Comparison of ENCODE assay signal across 7 cellular contexts in the genomic region with DNA sequence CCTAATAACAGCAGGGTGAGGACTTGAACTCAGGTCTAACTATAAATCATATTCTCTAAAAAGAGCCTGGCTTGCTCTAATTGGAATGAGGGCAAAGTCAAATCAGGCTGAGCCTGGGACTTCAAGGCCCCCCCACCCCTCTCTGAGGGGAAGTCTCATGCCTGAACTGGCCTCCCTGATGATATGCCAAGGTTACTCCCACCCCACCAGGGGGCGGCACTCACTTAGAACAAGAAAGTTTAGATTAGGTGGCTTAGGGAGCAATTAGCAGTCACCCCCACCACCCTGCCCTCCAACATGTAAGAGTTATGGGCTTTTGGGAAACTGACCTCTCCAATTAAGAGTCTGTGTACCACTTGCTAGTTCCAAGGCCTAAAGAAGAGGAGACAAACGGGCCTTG. TPM values are rescaled to one million over a fixed set of nuclear protein-coding genes. Genes with fewer than 3 reads are reported as not detected.
DNase-seq lines count a peak whose midpoint lies in the region; ATAC-seq, FAIRE-seq and TF ChIP-seq lines count a peak whose summit lies in the region.

No MANE protein-coding gene starts in this region.

- TF ChIP-seq EP300 in HepG2 (IDR thresholded peaks at IDR 0.05; ENCODE audit: low read depth in 2 of 2, low read length in 2 of 2) (no peak), HepG2 (CRISPR knock-in tag; IDR thresholded peaks at IDR 0.05; ENCODE audit: borderline replicate concordance) (no peak)

- CTCF ChIA-PET in HepG2 (lab: Yijun Ruan, JAX; ENCODE audit: low intra/inter-chr PET ratio, low total read pairs), result interaction anchor here (2.5 kb wide), 1 partner anchor 31 kb away, joined by 13 read pairs; no protein-coding TSS in a partner anchor

- WGBS in HepG2 (ENCODE audit: low lambda C conversion rate), result 73% methylated on average over 1 of the region's 2 CpGs

- no peak overlapping the region for H3K4me3 ChIP-seq in WERI-Rb-1 (ENCODE audit: low read depth, low read length)
- no peak overlapping the region for H3K4me3 ChIP-seq in bronchial epithelial cell (ENCODE audit: low read depth, low read length)
- H3K4me3 ChIP-seq in HepG2 (replicated peaks in 1 of 3; ENCODE audit: insufficient read depth in 1 of 3, low read depth in 2 of 3, low read length in 3 of 3), result no peak overlapping the region

- no peak for TF ChIP-seq POLR2A in HepG2 (IDR thresholded peaks at IDR 0.05; ENCODE audit: insufficient read depth in 1 of 2, low read depth in 2 of 2, low read length in 2 of 2)

- TF ChIP-seq CTCF in GM12873 (IDR thresholded peaks at IDR 0.05; ENCODE audit: insufficient read depth, low read depth, low read length, missing control alignments) (peak; percentile 64), WERI-Rb-1 (IDR thresholded peaks at IDR 0.05; ENCODE audit: low read depth, low read length) (peak; percentile 51), bronchial epithelial cell (IDR thresholded peaks at IDR 0.05; ENCODE audit: insufficient read depth, low read length, severe bottlenecking) (peak; percentile 34), HepG2 (CRISPR knock-in tag; IDR thresholded peaks at IDR 0.05) (peak; percentile 58)

- H3K9ac ChIP-seq in HepG2 (ENCODE audit: insufficient read depth, low read depth, low read length), result no peak overlapping the region

- in situ Hi-C loops in KBM-7 (cut with MboI; ENCODE audit: low pct_unique_long_range_greater_than_20kb, low sequenced_read_pairs) (no loop called here), HepG2 (cut with HindIII; ENCODE audit: extremely low pct_ligation_motif_present, low pct_unique_long_range_greater_than_20kb) (no loop called here)

- ATAC-seq in HepG2, result no peak
- ATAC-seq in HG03095 (IDR thresholded peaks at IDR 0.05; ENCODE audit: unreplicated experiment), result no peak

- H3K27me3 ChIP-seq in WERI-Rb-1 (ENCODE audit: insufficient read depth, low read depth, severe bottlenecking) (peaks cover 35% of the 10 kb centered on the region), bronchial epithelial cell (ENCODE audit: control insufficient read depth, insufficient read depth, low read length) (no peaks in the 10 kb centered on the region), HepG2 (ENCODE audit: control insufficient read depth in 1 of 2, insufficient read depth in 2 of 2, low read length in 2 of 2) (no peaks in the 10 kb centered on the region; a peak in 1 of 5 replicates)

- FAIRE-seq in bronchial epithelial cell (lab: Jason Lieb, UNC) (no peak), HepG2 (lab: Jason Lieb, UNC) (no peak)

- no TSS peak for BruUV-seq in HepG2 (replicated peaks; lab: Mats Ljungman, UMichigan)

- no peaks in the 10 kb centered on the region for H3K36me3 ChIP-seq in WERI-Rb-1
- no peaks in the 10 kb centered on the region for H3K36me3 ChIP-seq in bronchial epithelial cell (ENCODE audit: control insufficient read depth, insufficient read depth, low read length)
- H3K36me3 ChIP-seq in HepG2 (replicated peaks in 1 of 2; ENCODE audit: control insufficient read depth in 1 of 2, insufficient read depth in 2 of 2, low read length in 2 of 2), result no peaks in the 10 kb centered on the region

- no peak overlapping the region for H2AFZ ChIP-seq in HepG2 (ENCODE audit: low read length)

- H3K9me3 ChIP-seq in WERI-Rb-1 (ENCODE audit: severe bottlenecking) (no peaks in the 10 kb centered on the region), HepG2 (ENCODE audit: low read length) (no peaks in the 10 kb centered on the region)

- intact Hi-C loops in HepG2 (cut with micrococcal nuclease; ENCODE audit: unreplicated experiment), result loop anchor here (1.0 to 5.0 kb wide), 2 partner anchors 31 to 84 kb away; no protein-coding TSS in a partner anchor

- H3K4me1 ChIP-seq in HepG2 (ENCODE audit: insufficient read depth, low read length), result peaks cover 37% of the 10 kb centered on the region

- TF ChIP-seq RAD21 in HepG2 (CRISPR knock-in tag; IDR thresholded peaks at IDR 0.05), result no peak

- H3K79me2 ChIP-seq in HepG2 (ENCODE audit: insufficient read depth, low read length), result no peaks in the 10 kb centered on the region

- POLR2A ChIA-PET in HepG2 (lab: Yijun Ruan, JAX), result no interaction called here

- H3K27ac ChIP-seq in WERI-Rb-1 (no peak overlapping the region), HepG2 (ENCODE audit: extremely low read length, insufficient read depth, low read length) (no peak overlapping the region)

- no peaks in the 10 kb centered on the region for H4K20me1 ChIP-seq in HepG2 (ENCODE audit: insufficient read depth, low read length)

- DNase-seq in KBM-7 (peak; percentile 87), WERI-Rb-1 (peak; percentile 69), bronchial epithelial cell (ENCODE audit: low read depth) (peak; percentile 13), HepG2 (ENCODE audit: low spot score) (no peak)
- DNase-seq in stimulated activated CD8-positive, alpha-beta memory T cell treated with anti-CD3 and anti-CD28 coated beads, Interleukin-2, amount 100 ng/mL, for 1 hour (ENCODE audit: low read depth in 2 of 2), result peak; percentile 48 to 68

- no peak overlapping the region for H3K4me2 ChIP-seq in HepG2 (ENCODE audit: low read depth, low read length)

RNA-seq across cellular contexts. Expression of a gene that starts 2.7 kb away (rescaled TPM):
- total RNA-seq in bronchial epithelial cell (3.2 and 6.8 TPM in 2 replicates), HepG2 (2016; rRNA removed; fragmentation: Illumina TruSeq; extraction: Trizol) (4.6 and 5.7 TPM in 2 replicates)
- total RNA-seq in HepG2 (2016; cell fraction: cytosol; rRNA removed; fragmentation: Illumina TruSeq; extraction: Trizol; ENCODE audit: low read depth), result 0.30 and 1.5 TPM in 2 replicates
- total RNA-seq in HepG2 (2016; cell fraction: insoluble cytoplasmic fraction; rRNA removed; fragmentation: Illumina TruSeq; extraction: Trizol), result 4.6 and 5.7 TPM in 2 replicates
- total RNA-seq in HepG2 (2016; cell fraction: membrane; rRNA removed; fragmentation: Illumina TruSeq; extraction: Trizol), result 3.1 TPM in 2 replicates
- total RNA-seq in HepG2 (2016; cell fraction: nucleus; rRNA removed; fragmentation: Illumina TruSeq; extraction: Trizol), result 2.4 and 2.8 TPM in 2 replicates
- polyA plus RNA-seq in HepG2 (2011; rRNA removed), result 5.1 and 9.3 TPM in 2 replicates
- 6.1 and 8.2 TPM in 2 replicates for polyA plus RNA-seq in HepG2 (2011; cell fraction: cytosol; rRNA removed)
- 14.5 and 16.7 TPM in 2 replicates for polyA plus RNA-seq in HepG2 (2011; cell fraction: nucleus; rRNA removed)
- 13.5 and 14.3 TPM in 2 replicates for polyA plus RNA-seq in HepG2 (2012)
- polyA plus RNA-seq in HepG2 (2016; cell fraction: cytosol; fragmentation: Illumina TruSeq; extraction: Trizol; ENCODE audit: low read depth), result 0.55 and 0.83 TPM in 2 replicates
- polyA plus RNA-seq in HepG2 (2016; cell fraction: insoluble cytoplasmic fraction; fragmentation: Illumina TruSeq; extraction: Trizol; ENCODE audit: low read depth), result 5.2 and 5.4 TPM in 2 replicates
- polyA plus RNA-seq in HepG2 (2016; cell fraction: membrane; fragmentation: Illumina TruSeq; extraction: Trizol; ENCODE audit: low read depth), result 2.1 and 2.8 TPM in 2 replicates
- polyA plus RNA-seq in HepG2 (2016; cell fraction: nucleus; fragmentation: Illumina TruSeq; extraction: Trizol; ENCODE audit: insufficient read depth, low read depth), result 6.1 and 6.7 TPM in 2 replicates
- 12.4 and 27.0 TPM in 2 replicates for polyA minus RNA-seq in HepG2 (2011; rRNA and poly(A)+ RNA removed; ENCODE audit: low replicate concordance)
- 5.9 and 7.5 TPM in 2 replicates for polyA minus RNA-seq in HepG2 (2011; cell fraction: cytosol; rRNA and poly(A)+ RNA removed)
- polyA minus RNA-seq in HepG2 (2011; cell fraction: nucleus; rRNA and poly(A)+ RNA removed), result 0.77 and 1.6 TPM in 2 replicates

RNA-seq across cellular contexts. Expression of a gene that starts 8.2 kb away (rescaled TPM):
- total RNA-seq in bronchial epithelial cell (not detected in 2 replicates), HepG2 (2016; rRNA removed; fragmentation: Illumina TruSeq; extraction: Trizol) (not detected in 2 replicates)
- not detected in 2 replicates for total RNA-seq in HepG2 (2016; cell fraction: cytosol; rRNA removed; fragmentation: Illumina TruSeq; extraction: Trizol; ENCODE audit: low read depth)
- not detected in 2 replicates for total RNA-seq in HepG2 (2016; cell fraction: insoluble cytoplasmic fraction; rRNA removed; fragmentation: Illumina TruSeq; extraction: Trizol)
- not detected in 2 replicates for total RNA-seq in HepG2 (2016; cell fraction: membrane; rRNA removed; fragmentation: Illumina TruSeq; extraction: Trizol)
- not detected in 2 replicates for total RNA-seq in HepG2 (2016; cell fraction: nucleus; rRNA removed; fragmentation: Illumina TruSeq; extraction: Trizol)
- not detected in 2 replicates for polyA plus RNA-seq in HepG2 (2011; rRNA removed)
- not detected in 2 replicates for polyA plus RNA-seq in HepG2 (2011; cell fraction: cytosol; rRNA removed)
- not detected in 2 replicates for polyA plus RNA-seq in HepG2 (2011; cell fraction: nucleus; rRNA removed)
- polyA plus RNA-seq in HepG2 (2012), result not detected in 2 replicates
- not detected in 2 replicates for polyA plus RNA-seq in HepG2 (2016; cell fraction: cytosol; fragmentation: Illumina TruSeq; extraction: Trizol; ENCODE audit: low read depth)
- not detected in 2 replicates for polyA plus RNA-seq in HepG2 (2016; cell fraction: insoluble cytoplasmic fraction; fragmentation: Illumina TruSeq; extraction: Trizol; ENCODE audit: low read depth)
- polyA plus RNA-seq in HepG2 (2016; cell fraction: membrane; fragmentation: Illumina TruSeq; extraction: Trizol; ENCODE audit: low read depth), result not detected in 2 replicates
- polyA plus RNA-seq in HepG2 (2016; cell fraction: nucleus; fragmentation: Illumina TruSeq; extraction: Trizol; ENCODE audit: insufficient read depth, low read depth), result not detected in 2 replicates
- not detected in 2 replicates for polyA minus RNA-seq in HepG2 (2011; rRNA and poly(A)+ RNA removed; ENCODE audit: low replicate concordance)
- polyA minus RNA-seq in HepG2 (2011; cell fraction: cytosol; rRNA and poly(A)+ RNA removed), result not detected in 2 replicates
- not detected in 2 replicates for polyA minus RNA-seq in HepG2 (2011; cell fraction: nucleus; rRNA and poly(A)+ RNA removed)

RNA-seq across cellular contexts. Expression of a gene that starts 13.1 kb away (rescaled TPM):
- total RNA-seq in bronchial epithelial cell (0.26 TPM in 1 of 2 replicates, not detected in the other), HepG2 (2016; rRNA removed; fragmentation: Illumina TruSeq; extraction: Trizol) (not detected in 2 replicates)
- not detected in 2 replicates for total RNA-seq in HepG2 (2016; cell fraction: cytosol; rRNA removed; fragmentation: Illumina TruSeq; extraction: Trizol; ENCODE audit: low read depth)
- not detected in 2 replicates for total RNA-seq in HepG2 (2016; cell fraction: insoluble cytoplasmic fraction; rRNA removed; fragmentation: Illumina TruSeq; extraction: Trizol)
- total RNA-seq in HepG2 (2016; cell fraction: membrane; rRNA removed; fragmentation: Illumina TruSeq; extraction: Trizol), result not detected in 2 replicates
- total RNA-seq in HepG2 (2016; cell fraction: nucleus; rRNA removed; fragmentation: Illumina TruSeq; extraction: Trizol), result not detected in 2 replicates
- polyA plus RNA-seq in HepG2 (2011; rRNA removed), result 0.98 and 1.1 TPM in 2 replicates
- polyA plus RNA-seq in HepG2 (2011; cell fraction: cytosol; rRNA removed), result 1.6 and 1.8 TPM in 2 replicates
- 0.56 and 1.6 TPM in 2 replicates for polyA plus RNA-seq in HepG2 (2011; cell fraction: nucleus; rRNA removed)
- polyA plus RNA-seq in HepG2 (2012), result 0.99 and 1.7 TPM in 2 replicates
- polyA plus RNA-seq in HepG2 (2016; cell fraction: cytosol; fragmentation: Illumina TruSeq; extraction: Trizol; ENCODE audit: low read depth), result not detected in 2 replicates
- polyA plus RNA-seq in HepG2 (2016; cell fraction: insoluble cytoplasmic fraction; fragmentation: Illumina TruSeq; extraction: Trizol; ENCODE audit: low read depth), result not detected in 2 replicates
- polyA plus RNA-seq in HepG2 (2016; cell fraction: membrane; fragmentation: Illumina TruSeq; extraction: Trizol; ENCODE audit: low read depth), result not detected in 2 replicates
- polyA plus RNA-seq in HepG2 (2016; cell fraction: nucleus; fragmentation: Illumina TruSeq; extraction: Trizol; ENCODE audit: insufficient read depth, low read depth), result not detected in 2 replicates
- 0.84 and 1.5 TPM in 2 replicates for polyA minus RNA-seq in HepG2 (2011; rRNA and poly(A)+ RNA removed; ENCODE audit: low replicate concordance)
- 0.79 TPM in 1 of 2 replicates, not detected in the other for polyA minus RNA-seq in HepG2 (2011; cell fraction: cytosol; rRNA and poly(A)+ RNA removed)
- polyA minus RNA-seq in HepG2 (2011; cell fraction: nucleus; rRNA and poly(A)+ RNA removed), result 0.26 TPM in 1 of 2 replicates, not detected in the other

RNA-seq across cellular contexts. Expression of a gene that starts 20.1 kb away (rescaled TPM):
- total RNA-seq in bronchial epithelial cell (8.2 and 16.3 TPM in 2 replicates), HepG2 (2016; rRNA removed; fragmentation: Illumina TruSeq; extraction: Trizol) (15.0 and 16.0 TPM in 2 replicates)
- total RNA-seq in HepG2 (2016; cell fraction: cytosol; rRNA removed; fragmentation: Illumina TruSeq; extraction: Trizol; ENCODE audit: low read depth), result 0.81 and 2.3 TPM in 2 replicates
- total RNA-seq in HepG2 (2016; cell fraction: insoluble cytoplasmic fraction; rRNA removed; fragmentation: Illumina TruSeq; extraction: Trizol), result 12.8 and 12.9 TPM in 2 replicates
- total RNA-seq in HepG2 (2016; cell fraction: membrane; rRNA removed; fragmentation: Illumina TruSeq; extraction: Trizol), result 3.6 and 6.7 TPM in 2 replicates
- total RNA-seq in HepG2 (2016; cell fraction: nucleus; rRNA removed; fragmentation: Illumina TruSeq; extraction: Trizol), result 13.4 and 18.0 TPM in 2 replicates
- 9.4 and 13.5 TPM in 2 replicates for polyA plus RNA-seq in HepG2 (2011; rRNA removed)
- polyA plus RNA-seq in HepG2 (2011; cell fraction: cytosol; rRNA removed), result 3.7 TPM in 2 replicates
- polyA plus RNA-seq in HepG2 (2011; cell fraction: nucleus; rRNA removed), result 49.9 and 57.8 TPM in 2 replicates
- 12.9 and 17.5 TPM in 2 replicates for polyA plus RNA-seq in HepG2 (2012)
- polyA plus RNA-seq in HepG2 (2016; cell fraction: cytosol; fragmentation: Illumina TruSeq; extraction: Trizol; ENCODE audit: low read depth), result 0.80 and 1.2 TPM in 2 replicates
- 10.9 and 15.7 TPM in 2 replicates for polyA plus RNA-seq in HepG2 (2016; cell fraction: insoluble cytoplasmic fraction; fragmentation: Illumina TruSeq; extraction: Trizol; ENCODE audit: low read depth)
- 1.8 and 2.1 TPM in 2 replicates for polyA plus RNA-seq in HepG2 (2016; cell fraction: membrane; fragmentation: Illumina TruSeq; extraction: Trizol; ENCODE audit: low read depth)
- 29.0 and 30.1 TPM in 2 replicates for polyA plus RNA-seq in HepG2 (2016; cell fraction: nucleus; fragmentation: Illumina TruSeq; extraction: Trizol; ENCODE audit: insufficient read depth, low read depth)
- polyA minus RNA-seq in HepG2 (2011; rRNA and poly(A)+ RNA removed; ENCODE audit: low replicate concordance), result 75.3 and 81.1 TPM in 2 replicates
- polyA minus RNA-seq in HepG2 (2011; cell fraction: cytosol; rRNA and poly(A)+ RNA removed), result 20.1 and 24.4 TPM in 2 replicates
- polyA minus RNA-seq in HepG2 (2011; cell fraction: nucleus; rRNA and poly(A)+ RNA removed), result 38.9 and 40.7 TPM in 2 replicates

RNA-seq across cellular contexts. Expression of a gene that starts 30.2 kb away (rescaled TPM):
- total RNA-seq in bronchial epithelial cell (74.5 and 75.3 TPM in 2 replicates), HepG2 (2016; rRNA removed; fragmentation: Illumina TruSeq; extraction: Trizol) (42.2 and 51.5 TPM in 2 replicates)
- total RNA-seq in HepG2 (2016; cell fraction: cytosol; rRNA removed; fragmentation: Illumina TruSeq; extraction: Trizol; ENCODE audit: low read depth), result 8.1 and 9.0 TPM in 2 replicates
- 42.0 and 54.6 TPM in 2 replicates for total RNA-seq in HepG2 (2016; cell fraction: insoluble cytoplasmic fraction; rRNA removed; fragmentation: Illumina TruSeq; extraction: Trizol)
- total RNA-seq in HepG2 (2016; cell fraction: membrane; rRNA removed; fragmentation: Illumina TruSeq; extraction: Trizol), result 26.7 and 30.4 TPM in 2 replicates
- 16.7 and 17.5 TPM in 2 replicates for total RNA-seq in HepG2 (2016; cell fraction: nucleus; rRNA removed; fragmentation: Illumina TruSeq; extraction: Trizol)
- polyA plus RNA-seq in HepG2 (2011; rRNA removed), result 27.3 and 30.3 TPM in 2 replicates
- polyA plus RNA-seq in HepG2 (2011; cell fraction: cytosol; rRNA removed), result 30.4 and 35.9 TPM in 2 replicates
- 10.6 and 13.1 TPM in 2 replicates for polyA plus RNA-seq in HepG2 (2011; cell fraction: nucleus; rRNA removed)
- polyA plus RNA-seq in HepG2 (2012), result 20.1 and 25.5 TPM in 2 replicates
- 7.3 and 7.7 TPM in 2 replicates for polyA plus RNA-seq in HepG2 (2016; cell fraction: cytosol; fragmentation: Illumina TruSeq; extraction: Trizol; ENCODE audit: low read depth)
- polyA plus RNA-seq in HepG2 (2016; cell fraction: insoluble cytoplasmic fraction; fragmentation: Illumina TruSeq; extraction: Trizol; ENCODE audit: low read depth), result 42.0 and 47.5 TPM in 2 replicates
- 18.3 and 21.3 TPM in 2 replicates for polyA plus RNA-seq in HepG2 (2016; cell fraction: membrane; fragmentation: Illumina TruSeq; extraction: Trizol; ENCODE audit: low read depth)
- polyA plus RNA-seq in HepG2 (2016; cell fraction: nucleus; fragmentation: Illumina TruSeq; extraction: Trizol; ENCODE audit: insufficient read depth, low read depth), result 20.9 and 23.9 TPM in 2 replicates
- polyA minus RNA-seq in HepG2 (2011; rRNA and poly(A)+ RNA removed; ENCODE audit: low replicate concordance), result 82.2 and 230 TPM in 2 replicates
- 24.5 and 26.7 TPM in 2 replicates for polyA minus RNA-seq in HepG2 (2011; cell fraction: cytosol; rRNA and poly(A)+ RNA removed)
- 12.0 and 15.5 TPM in 2 replicates for polyA minus RNA-seq in HepG2 (2011; cell fraction: nucleus; rRNA and poly(A)+ RNA removed)
